In the genomic region with DNA sequence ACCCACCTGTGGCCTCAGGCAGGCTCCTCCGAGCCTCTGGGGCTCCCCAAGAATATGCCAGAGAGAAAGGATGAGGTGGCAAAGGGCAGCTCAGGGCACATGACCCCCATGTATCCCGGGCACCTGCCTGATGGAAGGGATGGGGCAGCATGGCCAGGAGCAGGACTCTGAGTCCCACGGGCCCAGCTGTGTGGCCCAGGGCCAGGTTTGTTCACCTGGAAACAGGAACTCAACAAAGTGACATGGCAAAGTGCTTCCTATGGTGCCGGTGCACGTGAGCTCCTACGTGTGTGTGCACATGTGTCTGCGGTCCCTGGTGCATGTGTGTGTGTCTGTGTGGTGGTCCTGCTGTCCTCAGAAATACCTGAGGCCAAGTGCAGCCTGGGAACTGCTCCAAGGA, we compare ENCODE assay signal across 21 cellular contexts. TPM values are rescaled to one million over a fixed set of nuclear protein-coding genes. Genes with fewer than 3 reads are reported as not detected.
DNase-seq lines count a peak whose midpoint lies in the region; FAIRE-seq and TF ChIP-seq lines count a peak whose summit lies in the region.
"Had no signal": no experiment of that assay in that cellular context is flagged by ENCODE, and none has a peak within 500 bp of the region (broad histone marks: within the 10 kb centered on the region; RNA-seq: fewer than 3 reads in every experiment).

No MANE protein-coding gene starts in this region.

- TF ChIP-seq CTCF in H1 (IDR thresholded peaks at IDR 0.05; ENCODE audit: control extremely low read depth in 1 of 3, insufficient read depth in 1 of 3, low read depth in 1 of 3, low read length in 3 of 3) (no peak), Calu3 (IDR thresholded peaks at IDR 0.05; ENCODE audit: unreplicated experiment) (no peak)

- BruUV-seq in Calu3 (replicated peaks; lab: Mats Ljungman, UMichigan), result no TSS peak

- no peak overlapping the region for H3K56ac ChIP-seq in H1 (replicated peaks; ENCODE audit: insufficient read length, low read depth, low read length)

- H3K9me3 ChIP-seq in H1 (ENCODE audit: insufficient read depth in 2 of 2, low read depth in 1 of 2, low read length in 1 of 2) (no peaks in the 10 kb centered on the region), stomach smooth muscle (ENCODE audit: control insufficient read depth in 2 of 2, low read length in 2 of 2) (no peaks in the 10 kb centered on the region)
- no peaks in the 10 kb centered on the region for H3K9me3 ChIP-seq in CD4-positive, alpha-beta memory T cell (ENCODE audit: control insufficient read depth in 1 of 2, low read length in 2 of 2)

- H3K27ac Mint-ChIP-seq in CD4-positive, alpha-beta memory T cell, result no peak overlapping the region
- H3K27ac Mint-ChIP-seq in Calu3 (ENCODE audit: unreplicated experiment), result no peak overlapping the region
- H3K27ac Mint-ChIP-seq: activated naive CD8-positive, alpha-beta T cell treated with anti-CD3 and anti-CD28 coated beads for 36 hours; activated T-helper 1 cell treated with anti-CD3 and anti-CD28 coated beads, Interleukin-12 subunit alpha, Interleukin-12 subunit beta, Interleukin-2, Interleukin-4 antibody, amounts not matched to agents 30 ng/mL and 10 ng/mL and 1 ng/mL, durations not matched to agents 14 hours and 24 hours and 36 hours had no signal

- H3K9ac ChIP-seq in H1 (replicated peaks in 1 of 4; ENCODE audit: extremely low read depth in 1 of 4, low read depth in 3 of 4, low read length in 3 of 4), result no peak overlapping the region
- peak overlapping the region in 1 of 2 donors; percentile 62 for H3K9ac ChIP-seq in stomach smooth muscle (ENCODE audit: low read length in 2 of 2)

- WGBS in H1 (ENCODE audit: extremely low coverage in 1 of 2, insufficient coverage in 1 of 2, insufficient read length in 1 of 2, insufficient replicate concordance in 2 of 2, low coverage in 1 of 2, low lambda C conversion rate in 2 of 2, missing lambda C conversion rate in 1 of 2), 2 experiments, result 94% methylated on average over 7 of the region's 7 CpGs; no CpG with 5 or more reads in 1 of the 2 experiments

- no peak overlapping the region for H3K4ac ChIP-seq in H1 (replicated peaks; ENCODE audit: insufficient read length, low read depth, low read length)

- H3K4me3 Mint-ChIP-seq in CD4-positive, alpha-beta memory T cell, result no peak overlapping the region
- H3K4me3 Mint-ChIP-seq in Calu3 (ENCODE audit: low read depth, unreplicated experiment), result no peak overlapping the region
- H3K4me3 Mint-ChIP-seq: activated naive CD8-positive, alpha-beta T cell treated with anti-CD3 and anti-CD28 coated beads for 36 hours; activated T-helper 1 cell treated with anti-CD3 and anti-CD28 coated beads, Interleukin-12 subunit alpha, Interleukin-12 subunit beta, Interleukin-2, Interleukin-4 antibody, amounts not matched to agents 30 ng/mL and 10 ng/mL and 1 ng/mL, durations not matched to agents 14 hours and 24 hours and 36 hours had no signal

- intact Hi-C loops in CD4-positive, alpha-beta memory T cell (cut with micrococcal nuclease), result no loop called here
- intact Hi-C loops in Calu3 (cut with micrococcal nuclease; ENCODE audit: unreplicated experiment), result no loop called here

- no peak overlapping the region for H2AFZ ChIP-seq in H1 (ENCODE audit: low read length)

- H4K91ac ChIP-seq in H1 (replicated peaks; ENCODE audit: insufficient read length, low read length), result no peak overlapping the region

- TF ChIP-seq RAD21 in H1 (IDR thresholded peaks at IDR 0.05 in 1 of 2, conservative IDR thresholded peaks at IDR 0.05 in 1 of 2; ENCODE audit: low read depth in 2 of 2, low read length in 2 of 2), result no peak

- H3K23ac ChIP-seq in H1 (ENCODE audit: insufficient read length), result no peak overlapping the region

- H3K27me3 ChIP-seq in H1 (replicated peaks in 1 of 4; ENCODE audit: control insufficient read depth in 3 of 4, extremely low read depth in 1 of 4, insufficient read depth in 3 of 4, low read length in 3 of 4) (no peaks in the 10 kb centered on the region), stomach smooth muscle (ENCODE audit: control insufficient read depth in 1 of 2, insufficient read depth in 2 of 2, low read length in 2 of 2) (no peaks in the 10 kb centered on the region)
- no peaks in the 10 kb centered on the region for H3K27me3 ChIP-seq in CD4-positive, alpha-beta memory T cell (ENCODE audit: insufficient read depth, low read length)
- H3K27me3 ChIP-seq: brain microvascular endothelial cell had no signal

- no peak overlapping the region for H3K4me3 ChIP-seq in H1 (ENCODE audit: extremely low read depth in 1 of 4, insufficient read depth in 2 of 4, low read depth in 3 of 4, low read length in 4 of 4)
- H3K4me3 ChIP-seq in stomach smooth muscle (ENCODE audit: low read length in 2 of 2), result no peak overlapping the region
- H3K4me3 ChIP-seq in CD4-positive, alpha-beta memory T cell (ENCODE audit: low read length in 2 of 2), result no peak overlapping the region

- peaks cover 0 to 2% (median 0%) of the 10 kb centered on the region in 8 donors for H3K9me3 Mint-ChIP-seq in CD4-positive, alpha-beta memory T cell
- H3K9me3 Mint-ChIP-seq in Calu3 (ENCODE audit: low read depth, unreplicated experiment), result no peaks in the 10 kb centered on the region
- H3K9me3 Mint-ChIP-seq: activated naive CD8-positive, alpha-beta T cell treated with anti-CD3 and anti-CD28 coated beads for 36 hours; activated T-helper 1 cell treated with anti-CD3 and anti-CD28 coated beads, Interleukin-12 subunit alpha, Interleukin-12 subunit beta, Interleukin-2, Interleukin-4 antibody, amounts not matched to agents 30 ng/mL and 10 ng/mL and 1 ng/mL, durations not matched to agents 14 hours and 24 hours and 36 hours had no signal

- H2BK5ac ChIP-seq in H1 (ENCODE audit: low read depth, low read length), result peak overlapping the region; percentile 44; the same call in 1 of the 2 replicates

- no peaks in the 10 kb centered on the region for H3K23me2 ChIP-seq in H1 (ENCODE audit: low read depth, low read length)

- no peak for TF ChIP-seq POLR2A in H1 (IDR thresholded peaks at IDR 0.05; ENCODE audit: control extremely low read depth in 1 of 2, low read depth in 2 of 2, low read length in 2 of 2)

- no peaks in the 10 kb centered on the region for H3K27me3 Mint-ChIP-seq in CD4-positive, alpha-beta memory T cell
- no peaks in the 10 kb centered on the region for H3K27me3 Mint-ChIP-seq in Calu3 (ENCODE audit: unreplicated experiment)
- H3K27me3 Mint-ChIP-seq: activated naive CD8-positive, alpha-beta T cell treated with anti-CD3 and anti-CD28 coated beads for 36 hours had no signal

- H3K36me3 ChIP-seq in H1 (ENCODE audit: control insufficient read depth in 2 of 4, insufficient read depth in 4 of 4, low read length in 3 of 4) (no peaks in the 10 kb centered on the region; a peak in 2 of 8 replicates), stomach smooth muscle (ENCODE audit: control insufficient read depth in 2 of 2, insufficient read depth in 2 of 2, low read length in 2 of 2) (no peaks in the 10 kb centered on the region)
- no peaks in the 10 kb centered on the region for H3K36me3 ChIP-seq in CD4-positive, alpha-beta memory T cell (ENCODE audit: insufficient read depth, low read length)
- H3K36me3 ChIP-seq: brain microvascular endothelial cell had no signal

- no peaks in the 10 kb centered on the region for H3K79me1 ChIP-seq in H1 (ENCODE audit: low read depth, low read length)

- FAIRE-seq in H1 (lab: Jason Lieb, UNC), result no peak
- FAIRE-seq: GM19239 had no signal

- no peak overlapping the region for H3K14ac ChIP-seq in H1 (ENCODE audit: insufficient read length)

- H2BK120ac ChIP-seq in H1 (replicated peaks; ENCODE audit: low read depth, low read length), result no peak overlapping the region

- H3K4me1 ChIP-seq in H1 (replicated peaks in 1 of 4; ENCODE audit: control insufficient read depth in 3 of 4, insufficient read depth in 4 of 4, low read length in 3 of 4) (peaks cover 0 to 18% (median 8%) of the 10 kb centered on the region in 4 experiments; a peak in 6 of 7 replicates), stomach smooth muscle (ENCODE audit: control insufficient read depth, insufficient read depth, low read length) (peaks cover 39% of the 10 kb centered on the region)
- H3K4me1 ChIP-seq in CD4-positive, alpha-beta memory T cell (ENCODE audit: insufficient read depth, low read length), result no peaks in the 10 kb centered on the region

- H2BK20ac ChIP-seq in H1 (ENCODE audit: low read length), result no peak overlapping the region

- no peak overlapping the region for H4K5ac ChIP-seq in H1 (ENCODE audit: insufficient read length, low read depth, low read length)

- peaks cover 3 to 19% of the 10 kb centered on the region in 2 experiments for H4K20me1 ChIP-seq in H1 (replicated peaks in 1 of 2; ENCODE audit: control insufficient read depth in 1 of 2, insufficient read depth in 2 of 2, low read length in 2 of 2)

- H3K4me2 ChIP-seq in H1 (ENCODE audit: insufficient read depth in 1 of 2, low read depth in 2 of 2, low read length in 2 of 2), result no peak overlapping the region

- no peak for TF ChIP-seq EP300 in H1 (IDR thresholded peaks at IDR 0.05; ENCODE audit: borderline replicate concordance in 1 of 2, low read depth in 2 of 2, low read length in 2 of 2)

- H2BK15ac ChIP-seq in H1 (ENCODE audit: low read length), result no peak overlapping the region

- POLR2A ChIA-PET in H1 (lab: Charles Lee; ENCODE audit: partially characterized antibody), result interaction anchor here (1.4 kb wide), 1 partner anchor 9 kb away, joined by 4 read pairs; no protein-coding TSS in a partner anchor
- POLR2A ChIA-PET in CD4-positive, alpha-beta memory T cell (lab: Charles Lee; ENCODE audit: partially characterized antibody), result no interaction called here

- DNase-seq in NCI-H1436 (lab: John Stamatoyannopoulos, UW), result peak; percentile 34
- no peak for DNase-seq in NCI-H1436 treated with DMSO at 0.1 percent for 48 hours (lab: John Stamatoyannopoulos, UW)
- DNase-seq in NCI-H345 (lab: John Stamatoyannopoulos, UW), result peak; percentile 34
- no peak for DNase-seq in H1 (ENCODE audit: low read depth in 1 of 2, low spot score in 2 of 2)
- no peak for DNase-seq in CD4-positive, alpha-beta memory T cell
- DNase-seq in OCI-M2 (lab: John Stamatoyannopoulos, UW; ENCODE audit: unreplicated experiment), result no peak
- DNase-seq in Calu3, result no peak
- DNase-seq: ACHN; activated naive CD8-positive, alpha-beta T cell treated with anti-CD3 and anti-CD28 coated beads for 36 hours; brain microvascular endothelial cell; HCEC 1CT; KBM-7; retina; stimulated activated CD4-positive, alpha-beta T cell treated with anti-CD3 and anti-CD28 coated beads, Interleukin-12 subunit alpha, Interleukin-12 subunit beta, amount 100 ng/mL, for 4 hours; T-helper 9 cell had no signal

- no peak overlapping the region for H3K18ac ChIP-seq in H1 (ENCODE audit: extremely low read depth, low read length)

- H3K4me1 Mint-ChIP-seq in CD4-positive, alpha-beta memory T cell, result no peaks in the 10 kb centered on the region
- H3K4me1 Mint-ChIP-seq in Calu3 (ENCODE audit: low read depth, unreplicated experiment), result no peaks in the 10 kb centered on the region
- H3K4me1 Mint-ChIP-seq: activated naive CD8-positive, alpha-beta T cell treated with anti-CD3 and anti-CD28 coated beads for 36 hours had no signal

- no peaks in the 10 kb centered on the region for H3K79me2 ChIP-seq in H1 (ENCODE audit: control insufficient read depth in 1 of 2, insufficient read depth in 2 of 2, low read length in 2 of 2)

- no peak overlapping the region for H2BK12ac ChIP-seq in H1 (ENCODE audit: low read depth, low read length)

- no peaks in the 10 kb centered on the region for H3K36me3 Mint-ChIP-seq in CD4-positive, alpha-beta memory T cell
- no peaks in the 10 kb centered on the region for H3K36me3 Mint-ChIP-seq in Calu3 (ENCODE audit: insufficient read depth, unreplicated experiment)
- H3K36me3 Mint-ChIP-seq: activated naive CD8-positive, alpha-beta T cell treated with anti-CD3 and anti-CD28 coated beads for 36 hours had no signal

- CTCF ChIA-PET in H1 (lab: Charles Lee; ENCODE audit: partially characterized antibody), result interaction anchor here (1.1 to 5.9 kb wide), 9 partner anchors 24 to 143 kb away, joined by 3 to 28 read pairs (median 3); no protein-coding TSS in a partner anchor
- CTCF ChIA-PET in CD4-positive, alpha-beta memory T cell (lab: Charles Lee; ENCODE audit: partially characterized antibody), result no interaction called here
- CTCF ChIA-PET in Calu3 (lab: Charles Lee), result interaction anchor here (0.6 kb wide), 1 partner anchor 14 kb away, joined by 10 read pairs; no protein-coding TSS in a partner anchor

- H2AK5ac ChIP-seq in H1 (ENCODE audit: low read depth, low read length), result no peak overlapping the region

- H3K27ac ChIP-seq in H1 (ENCODE audit: low read depth, low read length), result no peak overlapping the region
- H3K27ac ChIP-seq in stomach smooth muscle (ENCODE audit: low read length), result peak overlapping the region; percentile 46
- H3K27ac ChIP-seq in CD4-positive, alpha-beta memory T cell (ENCODE audit: low read depth, low read length), result no peak overlapping the region
- H3K27ac ChIP-seq: brain microvascular endothelial cell had no signal

- H4K8ac ChIP-seq in H1 (ENCODE audit: extremely low read depth, insufficient read depth, low read length), result no peak overlapping the region; the same call in 1 of the 2 replicates

RNA-seq across cellular contexts. Expression of a gene that starts 9.5 kb away (rescaled TPM):
- total RNA-seq in H1 (2021; fragmentation: NEBNext Ultra II Directional; extraction: Animal tissue kit (Norgen Biotek cat#: 25700)), result 5.7 and 6.1 TPM in 2 replicates
- 8.1 and 15.6 TPM in 2 replicates for polyA plus RNA-seq in H1 (2011; rRNA removed)
- 8.1 TPM for polyA plus RNA-seq in H1 (2011; cell fraction: cytosol; rRNA removed)
- polyA plus RNA-seq in H1 (2011; cell fraction: nucleus; rRNA removed), result 16.5 TPM
- polyA plus RNA-seq in H1 (2012, experiment 1 of 2), result 4.3 to 8.8 TPM (median 7.7 TPM) in 4 replicates
- 6.5 TPM for polyA plus RNA-seq in H1 (2012, experiment 2 of 2)
- 4.3 TPM for polyA plus RNA-seq in H1 (2013, experiment 1 of 2)
- 3.9 TPM for polyA plus RNA-seq in H1 (2013, experiment 2 of 2)
- polyA minus RNA-seq in H1 (2011; rRNA and poly(A)+ RNA removed), result 5.0 and 7.9 TPM in 2 replicates
- 8.3 TPM for polyA minus RNA-seq in H1 (2011; cell fraction: cytosol; rRNA and poly(A)+ RNA removed)
- polyA minus RNA-seq in H1 (2011; cell fraction: nucleus; rRNA and poly(A)+ RNA removed), result 9.7 TPM
- under 1 TPM; 0.32 to 0.33 TPM for total RNA-seq in CD4-positive, alpha-beta memory T cell
- polyA plus RNA-seq in CD4-positive, alpha-beta memory T cell, result not detected
- 3.7 and 4.7 TPM in 2 replicates for total RNA-seq in Calu3 (2022)
- total RNA-seq: OCI-LY7 had no signal

RNA-seq across cellular contexts. Expression of a gene that starts 26.5 kb away (rescaled TPM):
- 54.3 and 67.9 TPM in 2 replicates for total RNA-seq in H1 (2021; fragmentation: NEBNext Ultra II Directional; extraction: Animal tissue kit (Norgen Biotek cat#: 25700))
- 38.8 and 105 TPM in 2 replicates for polyA plus RNA-seq in H1 (2011; rRNA removed)
- polyA plus RNA-seq in H1 (2011; cell fraction: cytosol; rRNA removed), result 39.6 TPM
- 96.6 TPM for polyA plus RNA-seq in H1 (2011; cell fraction: nucleus; rRNA removed)
- polyA plus RNA-seq in H1 (2012, experiment 1 of 2), result 54.8 to 62.4 TPM (median 58.8 TPM) in 4 replicates
- polyA plus RNA-seq in H1 (2012, experiment 2 of 2), result 66.2 TPM
- polyA plus RNA-seq in H1 (2013, experiment 1 of 2), result 28.3 TPM
- 27.2 TPM for polyA plus RNA-seq in H1 (2013, experiment 2 of 2)
- 4.3 and 6.6 TPM in 2 replicates for polyA minus RNA-seq in H1 (2011; rRNA and poly(A)+ RNA removed)
- 51.3 TPM for polyA minus RNA-seq in H1 (2011; cell fraction: cytosol; rRNA and poly(A)+ RNA removed)
- 55.7 TPM for polyA minus RNA-seq in H1 (2011; cell fraction: nucleus; rRNA and poly(A)+ RNA removed)
- total RNA-seq in CD4-positive, alpha-beta memory T cell, result not detected
- polyA plus RNA-seq in CD4-positive, alpha-beta memory T cell, result not detected
- not detected in 2 replicates for total RNA-seq in Calu3 (2022)
- total RNA-seq: activated CD8-positive, alpha-beta memory T cell treated with anti-CD3 and anti-CD28 coated beads for 36 hours; activated naive CD8-positive, alpha-beta T cell treated with anti-CD3 and anti-CD28 coated beads for 36 hours; activated T-helper 1 cell treated with anti-CD3 and anti-CD28 coated beads, Interleukin-12 subunit alpha, Interleukin-12 subunit beta, Interleukin-2, Interleukin-4 antibody, amounts not matched to agents 30 ng/mL and 10 ng/mL and 1 ng/mL, durations not matched to agents 14 hours and 24 hours and 36 hours; OCI-LY7 had no signal
- polyA plus RNA-seq: thymus had no signal

RNA-seq across cellular contexts. Expression of a gene that starts 34.7 kb away (rescaled TPM):
- total RNA-seq in H1 (2021; fragmentation: NEBNext Ultra II Directional; extraction: Animal tissue kit (Norgen Biotek cat#: 25700)), result 105 and 106 TPM in 2 replicates
- 67.4 and 68.4 TPM in 2 replicates for polyA plus RNA-seq in H1 (2011; rRNA removed)
- polyA plus RNA-seq in H1 (2011; cell fraction: cytosol; rRNA removed), result 70.0 TPM
- 53.5 TPM for polyA plus RNA-seq in H1 (2011; cell fraction: nucleus; rRNA removed)
- 72.0 to 85.5 TPM (median 82.2 TPM) in 4 replicates for polyA plus RNA-seq in H1 (2012, experiment 1 of 2)
- polyA plus RNA-seq in H1 (2012, experiment 2 of 2), result 66.0 TPM
- polyA plus RNA-seq in H1 (2013, experiment 1 of 2), result 80.2 TPM
- polyA plus RNA-seq in H1 (2013, experiment 2 of 2), result 101 TPM
- 101 and 111 TPM in 2 replicates for polyA minus RNA-seq in H1 (2011; rRNA and poly(A)+ RNA removed)
- polyA minus RNA-seq in H1 (2011; cell fraction: cytosol; rRNA and poly(A)+ RNA removed), result 77.6 TPM
- polyA minus RNA-seq in H1 (2011; cell fraction: nucleus; rRNA and poly(A)+ RNA removed), result 47.2 TPM
- 10 to 100 TPM; 19.6 to 23.1 TPM for total RNA-seq in CD4-positive, alpha-beta memory T cell
- 10 to 100 TPM; 16.1 to 21.3 TPM for polyA plus RNA-seq in CD4-positive, alpha-beta memory T cell
- 54.5 and 56.2 TPM in 2 replicates for total RNA-seq in Calu3 (2022)

Comparison
In these comparisons a context has a peak if more than half of its experiments do, and no peak if none do; other contexts are left out.
1. DNase-seq: peak in NCI-H1436 (single experiment) and NCI-H345 (single experiment); none in NCI-H1436 treated with DMSO at 0.1 percent for 48 hours (single experiment), H1 (0 of 2), CD4-positive, alpha-beta memory T cell (0 of 5), OCI-M2 (single experiment) and Calu3 (single experiment).
2. RNA of a gene that starts 26.5 kb away (total RNA-seq): 54.3 to 67.9 TPM in H1; not detected in CD4-positive, alpha-beta memory T cell and not detected in Calu3; every median in the first group is over 10 times any median in the second.